Comparison of ENCODE assay signal across 6 cellular contexts in the genomic region with DNA sequence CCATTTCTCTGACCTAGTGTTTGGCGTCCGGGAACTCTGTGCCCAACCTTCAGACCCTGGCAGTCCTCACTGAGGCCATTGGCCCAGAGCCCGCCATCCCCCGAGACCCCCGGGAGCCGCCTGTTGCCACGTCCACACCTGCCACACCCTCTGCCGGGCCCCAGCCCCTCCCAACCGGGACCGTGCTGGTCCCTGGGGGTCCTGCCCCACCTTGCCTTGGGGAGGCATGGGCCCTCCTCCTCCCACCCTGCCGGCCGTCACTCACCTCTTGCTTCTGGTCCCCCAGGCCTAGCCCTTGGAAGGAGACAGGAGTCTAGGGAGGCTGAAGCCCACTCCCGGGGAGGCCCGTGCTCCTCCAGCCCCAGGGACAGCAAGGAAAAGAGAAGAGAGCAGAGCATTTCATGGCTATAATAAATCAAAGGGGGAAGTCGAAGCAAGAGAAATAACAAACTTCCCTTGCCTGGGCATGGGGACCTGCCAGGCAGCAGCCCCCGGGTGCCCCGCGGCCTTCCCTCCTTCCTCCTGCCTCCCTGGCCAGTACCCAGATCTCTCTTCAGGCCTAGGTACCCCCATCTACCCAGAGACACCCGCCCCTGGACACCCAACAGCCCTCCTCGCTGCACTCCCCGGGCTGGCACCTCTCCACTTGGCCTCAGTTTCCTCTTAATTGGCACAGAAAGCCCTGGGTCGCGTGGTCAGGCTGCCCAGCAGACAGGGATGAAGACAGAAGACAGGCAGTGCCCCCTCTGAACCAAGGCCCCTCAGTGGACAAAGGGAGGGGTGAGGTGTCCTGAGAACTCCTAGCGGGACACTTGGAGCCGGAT. TPM values are rescaled to one million over a fixed set of nuclear protein-coding genes. Genes with fewer than 3 reads are reported as not detected.
A peak's percentile ranks its signal among the peaks of the same experiment; 100 is the strongest.
DNase-seq lines count a peak whose midpoint lies in the region; ATAC-seq, FAIRE-seq and TF ChIP-seq lines count a peak whose summit lies in the region.

No MANE protein-coding gene starts in this region.

- no peak for TF ChIP-seq CTCF in natural killer cell (IDR thresholded peaks at IDR 0.05)
- TF ChIP-seq CTCF in RWPE1 (conservative IDR thresholded peaks at IDR 0.05; ENCODE audit: low read depth): no peak

- peaks cover 11% of the 10 kb centered on the region for H3K4me1 Mint-ChIP-seq in activated T-cell treated with anti-CD3 and anti-CD28 coated beads, Interleukin-2, amount 50 U/mL, for 72 hours (ENCODE audit: low read depth)
- peaks cover 31 to 65% of the 10 kb centered on the region in 2 donors for H3K4me1 Mint-ChIP-seq in natural killer cell

- POLR2A ChIA-PET in RWPE1 (lab: Yijun Ruan, JAX; ENCODE audit: low non-redundant PET): no interaction called here

- no peak overlapping the region for H3K27ac ChIP-seq in RWPE1

- DNase-seq in GM12891 (ENCODE audit: insufficient read length, low spot score) (no peak), natural killer cell (no peak), RWPE1 (ENCODE audit: low spot score) (no peak), NCI-H524 (lab: John Stamatoyannopoulos, UW) (no peak)
- no peak for DNase-seq in activated T-cell treated with anti-CD3 and anti-CD28 coated beads, Interleukin-2, amount 50 U/mL, for 72 hours

- peak overlapping the region; percentile 93 for H3K27ac Mint-ChIP-seq in activated T-cell treated with anti-CD3 and anti-CD28 coated beads, Interleukin-2, amount 50 U/mL, for 72 hours
- peak overlapping the region; percentile 83 to 92 for H3K27ac Mint-ChIP-seq in natural killer cell

- intact Hi-C loops in natural killer cell (cut with micrococcal nuclease): no loop called here

- H3K4me3 Mint-ChIP-seq in activated T-cell treated with anti-CD3 and anti-CD28 coated beads, Interleukin-2, amount 50 U/mL, for 72 hours: peak overlapping the region; percentile 62 to 64
- H3K4me3 Mint-ChIP-seq in natural killer cell: peak overlapping the region; percentile 60

- ATAC-seq in activated T-cell treated with anti-CD3 and anti-CD28 coated beads, Interleukin-2, amount 50 U/mL, for 72 hours (replicated peaks in 1 of 2): no peak
- no peak for ATAC-seq in natural killer cell
- ATAC-seq in activated CD4-positive, CD25-positive, alpha-beta regulatory T cell treated with anti-CD3 and anti-CD28 coated beads, Interleukin-2, amount 50 U/mL, for 24 hours: no peak

- H3K27me3 Mint-ChIP-seq in activated T-cell treated with anti-CD3 and anti-CD28 coated beads, Interleukin-2, amount 50 U/mL, for 72 hours (ENCODE audit: low read depth): no peaks in the 10 kb centered on the region
- no peaks in the 10 kb centered on the region for H3K27me3 Mint-ChIP-seq in natural killer cell (ENCODE audit: low read depth in 2 of 2)

- CTCF ChIA-PET in RWPE1 (lab: Yijun Ruan, JAX): no interaction called here

- FAIRE-seq in GM12891 (lab: Jason Lieb, UNC): peak; percentile 35

- H3K36me3 Mint-ChIP-seq in activated T-cell treated with anti-CD3 and anti-CD28 coated beads, Interleukin-2, amount 50 U/mL, for 72 hours (ENCODE audit: insufficient read depth in 2 of 2): no peaks in the 10 kb centered on the region
- no peaks in the 10 kb centered on the region for H3K36me3 Mint-ChIP-seq in natural killer cell

- TF ChIP-seq POLR2A in GM12891 (IDR thresholded peaks at IDR 0.05; ENCODE audit: low read depth, low read length): no peak

- H3K9me3 Mint-ChIP-seq in activated T-cell treated with anti-CD3 and anti-CD28 coated beads, Interleukin-2, amount 50 U/mL, for 72 hours: no peaks in the 10 kb centered on the region
- no peaks in the 10 kb centered on the region for H3K9me3 Mint-ChIP-seq in natural killer cell

TF ChIP-seq in GM12891, 5 proteins besides CTCF, POLR2A, EP300 and RAD21:
- TF ChIP-seq POLR2AphosphoS5 (IDR thresholded peaks at IDR 0.05; ENCODE audit: low read depth, low read length): no peak

RNA-seq across cellular contexts. Expression of a gene that starts 13.0 kb away (rescaled TPM):
- 9.2 TPM for polyA plus RNA-seq in GM12891 (2012; ENCODE audit: low read depth, missing spikeins)
- total RNA-seq in activated T-cell treated with anti-CD3 and anti-CD28 coated beads, Interleukin-2, amount 50 U/mL, for 72 hours: 10 to 100 TPM; 16.2 to 21.0 TPM
- total RNA-seq in natural killer cell: 10 to 100 TPM; 29.1 to 34.7 (median 32.6) TPM

RNA-seq across cellular contexts. Expression of a gene that starts 17.1 kb away (rescaled TPM):
- 11.8 TPM for polyA plus RNA-seq in GM12891 (2012; ENCODE audit: low read depth, missing spikeins)
- under 1 TPM; 0.35 to 0.55 TPM for total RNA-seq in activated T-cell treated with anti-CD3 and anti-CD28 coated beads, Interleukin-2, amount 50 U/mL, for 72 hours
- total RNA-seq in natural killer cell: 10 to 100 TPM; 15.0 to 65.4 (median 55.4) TPM

RNA-seq across cellular contexts. Expression of a gene that starts 30.8 kb away (rescaled TPM):
- polyA plus RNA-seq in GM12891 (2012; ENCODE audit: low read depth, missing spikeins): 137 TPM
- 100 to 1,000 TPM; 121 to 149 TPM for total RNA-seq in activated T-cell treated with anti-CD3 and anti-CD28 coated beads, Interleukin-2, amount 50 U/mL, for 72 hours
- 10 to 100 TPM; 74.0 to 85.9 (median 77.7) TPM for total RNA-seq in natural killer cell

RNA-seq across cellular contexts. Expression of a gene that starts 42.9 kb away (rescaled TPM):
- not detected for polyA plus RNA-seq in GM12891 (2012; ENCODE audit: low read depth, missing spikeins)
- not detected for total RNA-seq in activated T-cell treated with anti-CD3 and anti-CD28 coated beads, Interleukin-2, amount 50 U/mL, for 72 hours
- total RNA-seq in natural killer cell: under 1 TPM in 2 of 3 donors, not detected in 1; 0.45 to 0.53 TPM

RNA-seq across cellular contexts. Expression of a gene that starts 53.5 kb away (rescaled TPM):
- not detected for polyA plus RNA-seq in GM12891 (2012; ENCODE audit: low read depth, missing spikeins)
- 1 to 10 TPM in 1 of 2 donors, under 1 TPM in 1; 0.77 to 1.3 TPM for total RNA-seq in activated T-cell treated with anti-CD3 and anti-CD28 coated beads, Interleukin-2, amount 50 U/mL, for 72 hours
- total RNA-seq in natural killer cell: 1 to 10 TPM; 1.6 to 2.2 (median 1.7) TPM

Comparison
In these comparisons a context has a peak if more than half of its experiments do, and no peak if none do; other contexts are left out.
1. RNA of a gene that starts 17.1 kb away (total RNA-seq): 15.0 to 65.4 TPM in natural killer cell; 0.35 to 0.55 TPM in activated T-cell treated with anti-CD3 and anti-CD28 coated beads, Interleukin-2, amount 50 U/mL, for 72 hours; every median in the first group is over 10 times any median in the second.